Comparison of ENCODE assay signal across 2 cellular contexts in the genomic region with DNA sequence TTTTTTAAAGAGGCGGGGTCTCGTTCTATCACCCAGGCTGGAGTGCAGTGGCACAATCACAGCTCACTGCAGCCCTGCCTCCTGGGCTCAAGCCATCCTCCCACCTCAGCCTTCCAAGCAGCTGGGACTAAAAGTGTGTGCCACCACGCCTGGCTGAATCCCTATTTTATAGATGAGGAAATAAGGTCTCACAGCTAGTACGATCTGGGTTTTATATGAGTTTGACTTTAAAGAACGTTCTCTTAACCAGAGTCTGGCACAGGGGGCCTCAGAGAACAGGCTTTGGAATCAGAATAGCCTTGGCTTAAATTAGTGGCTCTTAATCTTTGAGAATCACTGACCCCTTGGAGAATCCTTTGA.
TF ChIP-seq lines count a peak whose summit lies in the region.

No MANE protein-coding gene starts in this region.

TF ChIP-seq in A549, 52 proteins besides CTCF, POLR2A, EP300 and RAD21 (continued from another document):
- TF ChIP-seq, protein P1, sequence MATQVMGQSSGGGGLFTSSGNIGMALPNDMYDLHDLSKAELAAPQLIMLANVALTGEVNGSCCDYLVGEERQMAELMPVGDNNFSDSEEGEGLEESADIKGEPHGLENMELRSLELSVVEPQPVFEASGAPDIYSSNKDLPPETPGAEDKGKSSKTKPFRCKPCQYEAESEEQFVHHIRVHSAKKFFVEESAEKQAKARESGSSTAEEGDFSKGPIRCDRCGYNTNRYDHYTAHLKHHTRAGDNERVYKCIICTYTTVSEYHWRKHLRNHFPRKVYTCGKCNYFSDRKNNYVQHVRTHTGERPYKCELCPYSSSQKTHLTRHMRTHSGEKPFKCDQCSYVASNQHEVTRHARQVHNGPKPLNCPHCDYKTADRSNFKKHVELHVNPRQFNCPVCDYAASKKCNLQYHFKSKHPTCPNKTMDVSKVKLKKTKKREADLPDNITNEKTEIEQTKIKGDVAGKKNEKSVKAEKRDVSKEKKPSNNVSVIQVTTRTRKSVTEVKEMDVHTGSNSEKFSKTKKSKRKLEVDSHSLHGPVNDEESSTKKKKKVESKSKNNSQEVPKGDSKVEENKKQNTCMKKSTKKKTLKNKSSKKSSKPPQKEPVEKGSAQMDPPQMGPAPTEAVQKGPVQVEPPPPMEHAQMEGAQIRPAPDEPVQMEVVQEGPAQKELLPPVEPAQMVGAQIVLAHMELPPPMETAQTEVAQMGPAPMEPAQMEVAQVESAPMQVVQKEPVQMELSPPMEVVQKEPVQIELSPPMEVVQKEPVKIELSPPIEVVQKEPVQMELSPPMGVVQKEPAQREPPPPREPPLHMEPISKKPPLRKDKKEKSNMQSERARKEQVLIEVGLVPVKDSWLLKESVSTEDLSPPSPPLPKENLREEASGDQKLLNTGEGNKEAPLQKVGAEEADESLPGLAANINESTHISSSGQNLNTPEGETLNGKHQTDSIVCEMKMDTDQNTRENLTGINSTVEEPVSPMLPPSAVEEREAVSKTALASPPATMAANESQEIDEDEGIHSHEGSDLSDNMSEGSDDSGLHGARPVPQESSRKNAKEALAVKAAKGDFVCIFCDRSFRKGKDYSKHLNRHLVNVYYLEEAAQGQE (IDR thresholded peaks at IDR 0.05) = no peak
- TF ChIP-seq HOXB5 (CRISPR knock-in tag; IDR thresholded peaks at IDR 0.05) = no peak

TF ChIP-seq in HEK293T, 16 proteins besides CTCF, POLR2A, EP300 and RAD21 (continued from another document):
- TF ChIP-seq HDGF (IDR thresholded peaks at IDR 0.05; ENCODE audit: borderline replicate concordance) (no peak), FOXA1 (IDR thresholded peaks at IDR 0.05) (no peak)
